ENCODE assay signal across 8 cellular contexts in the genomic region with DNA sequence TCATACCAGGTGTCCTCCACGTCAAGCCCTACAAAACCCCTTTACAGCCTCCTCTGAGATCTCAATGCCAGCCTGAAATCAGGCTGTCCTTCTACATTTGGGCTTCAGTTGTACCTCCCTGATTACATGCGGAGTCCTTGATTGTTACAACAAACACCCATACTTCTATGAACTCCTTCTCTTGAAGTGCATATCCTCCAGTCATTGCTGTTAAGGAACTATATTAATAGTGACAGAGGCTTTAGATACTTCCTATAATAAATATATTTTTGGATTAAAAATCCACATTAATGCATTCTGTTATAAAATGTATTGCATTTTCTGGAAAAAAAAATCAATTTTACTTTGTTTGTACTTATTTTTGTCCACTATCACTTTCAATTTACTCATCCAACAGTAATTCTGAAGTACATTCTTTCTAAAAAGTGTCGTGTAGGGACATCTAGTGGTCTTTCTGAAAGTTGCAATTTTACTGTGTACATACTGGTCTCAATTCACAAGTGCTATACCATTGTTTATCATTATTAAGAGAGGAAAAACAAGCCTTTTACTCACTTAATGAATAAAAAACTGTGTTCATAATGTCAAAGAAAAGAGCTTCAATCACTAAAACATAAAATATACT.
A peak's percentile ranks its signal among the peaks of the same experiment; 100 is the strongest.
DNase-seq lines count a peak whose midpoint lies in the region; ATAC-seq and TF ChIP-seq lines count a peak whose summit lies in the region.

No MANE protein-coding gene starts in this region.

- peak in 4 of 5 experiments; percentile 40 to 60 (median 54) for TF ChIP-seq CTCF in transverse colon (IDR thresholded peaks at IDR 0.05)

- ATAC-seq in GM19324 (IDR thresholded peaks at IDR 0.05; ENCODE audit: low FRiP score, unreplicated experiment): peak; percentile 91
- ATAC-seq in HG03159 (IDR thresholded peaks at IDR 0.05; ENCODE audit: unreplicated experiment): peak; percentile 95

- no peaks in the 10 kb centered on the region for H3K27me3 ChIP-seq in transverse colon

- intact Hi-C loops in transverse colon (cut with DNase I; ENCODE audit: low total_unique reads): no loop called here

- 0 to 34% methylated on average over 1 to 3 of the region's 3 CpGs for WGBS in transverse colon (ENCODE audit: low coverage in 1 of 2), 2 donors

- in situ Hi-C loops in transverse colon (cut with MboI; ENCODE audit: low pct_ligation_motif_present in 1 of 4, low pct_unique_long_range_greater_than_20kb in 1 of 4, low sequenced_read_pairs in 3 of 4): loop anchor here in 2 of 4 donors (10.0 to 25.0 kb wide), 2 partner anchors 95 to 1462 kb away; no protein-coding TSS in a partner anchor

- H3K27ac ChIP-seq in transverse colon: no peak overlapping the region

- DNase-seq in DMS 273 (lab: John Stamatoyannopoulos, UW; ENCODE audit: unreplicated experiment) (peak; percentile 75), NCI-H2171 treated with DMSO at 0.1 percent for 48 hours (lab: John Stamatoyannopoulos, UW) (peak; percentile 73), astrocyte of the hippocampus (ENCODE audit: low read depth, low spot score) (peak; percentile 70), iris pigment epithelial cell (ENCODE audit: low read depth) (peak; percentile 69), transverse colon (no peak), GM19240 (ENCODE audit: insufficient read length, low spot score) (no peak)

- TF ChIP-seq EP300 in transverse colon (IDR thresholded peaks at IDR 0.05; ENCODE audit: low read depth): no peak

- H3K4me1 ChIP-seq in transverse colon: no peaks in the 10 kb centered on the region

- no peaks in the 10 kb centered on the region for H3K9me3 ChIP-seq in transverse colon

- no peak overlapping the region for H3K4me3 ChIP-seq in transverse colon

- TF ChIP-seq POLR2A in transverse colon (IDR thresholded peaks at IDR 0.05): no peak

- no peaks in the 10 kb centered on the region for H3K36me3 ChIP-seq in transverse colon

Comparison
In these comparisons a context has a peak if more than half of its experiments do, and no peak if none do; other contexts are left out.
1. DNase-seq: peak in DMS 273 (single experiment), NCI-H2171 treated with DMSO at 0.1 percent for 48 hours (single experiment), astrocyte of the hippocampus (single experiment) and iris pigment epithelial cell (single experiment); none in transverse colon (single experiment) and GM19240 (single experiment).